25 cellular contexts compared by ENCODE assay signal in genomic region chr10:107806006-107806405, GRCh38.
"Had no signal": no experiment of that assay in that cellular context is flagged by ENCODE, and none has a peak within 500 bp of the region (broad histone marks: within the 10 kb centered on the region; RNA-seq: fewer than 3 reads in every experiment).

No MANE protein-coding gene starts in this region.

- H3K36me3 Mint-ChIP-seq: activated naive CD4-positive, alpha-beta T cell treated with anti-CD3 and anti-CD28 coated beads, Interleukin-2, amount 10 ng/mL, durations not matched to agents 7 days and 5 days; activated naive CD4-positive, alpha-beta T cell treated with anti-CD3 and anti-CD28 coated beads, Interleukin-2, amount 50 U/mL, for 72 hours; activated naive CD8-positive, alpha-beta T cell treated with anti-CD3 and anti-CD28 coated beads, Interleukin-2, amount 10 ng/mL, durations not matched to agents 7 days and 5 days; brain had no signal

- H3K27ac Mint-ChIP-seq: activated CD4-positive, alpha-beta memory T cell treated with anti-CD3 and anti-CD28 coated beads, Interleukin-2, amount 10 ng/mL, durations not matched to agents 7 days and 5 days; activated CD4-positive, alpha-beta T cell treated with anti-CD3 and anti-CD28 coated beads, Interleukin-2, amount 10 ng/mL, durations not matched to agents 7 days and 5 days; activated naive CD4-positive, alpha-beta T cell treated with anti-CD3 and anti-CD28 coated beads, Interleukin-2, amount 10 ng/mL, durations not matched to agents 7 days and 5 days; activated naive CD4-positive, alpha-beta T cell treated with anti-CD3 and anti-CD28 coated beads, Interleukin-2, amount 50 U/mL, for 72 hours; activated naive CD8-positive, alpha-beta T cell treated with anti-CD3 and anti-CD28 coated beads, Interleukin-2, amount 10 ng/mL, durations not matched to agents 7 days and 5 days; activated T-cell treated with anti-CD3 and anti-CD28 coated beads, Interleukin-2, amount 50 U/mL, for 24 hours; activated T-cell treated with anti-CD3 and anti-CD28 coated beads, Interleukin-2, amount 50 U/mL, for 72 hours; dendritic cell treated with granulocyte-macrophage colony-stimulating factor and Interleukin-4, amounts not matched to agents 40 ng/mL and 50 ng/mL, for 4 days; endodermal cell had no signal

- H3K27me3 ChIP-seq: ascending aorta had no signal

- H3K27me3 Mint-ChIP-seq: activated CD4-positive, alpha-beta memory T cell treated with anti-CD3 and anti-CD28 coated beads, Interleukin-2, amount 10 ng/mL, durations not matched to agents 7 days and 5 days; activated CD4-positive, alpha-beta T cell treated with anti-CD3 and anti-CD28 coated beads, Interleukin-2, amount 10 ng/mL, durations not matched to agents 7 days and 5 days; activated naive CD4-positive, alpha-beta T cell treated with anti-CD3 and anti-CD28 coated beads, Interleukin-2, amount 10 ng/mL, durations not matched to agents 7 days and 5 days; activated naive CD8-positive, alpha-beta T cell treated with anti-CD3 and anti-CD28 coated beads, Interleukin-2, amount 10 ng/mL, durations not matched to agents 7 days and 5 days; activated T-cell treated with anti-CD3 and anti-CD28 coated beads, Interleukin-2, amount 50 U/mL, for 24 hours; central memory CD8-positive, alpha-beta T cell; dendritic cell treated with granulocyte-macrophage colony-stimulating factor and Interleukin-4, amounts not matched to agents 40 ng/mL and 50 ng/mL, for 4 days had no signal

- ATAC-seq: activated naive CD4-positive, alpha-beta T cell treated with anti-CD3 and anti-CD28 coated beads, Interleukin-2, amount 50 U/mL, for 72 hours; activated T-cell treated with anti-CD3 and anti-CD28 coated beads, Interleukin-2, amount 50 U/mL, for 72 hours; esophagus mucosa had no signal

- H3K4me3 Mint-ChIP-seq: activated CD4-positive, alpha-beta memory T cell treated with anti-CD3 and anti-CD28 coated beads, Interleukin-2, amount 10 ng/mL, durations not matched to agents 7 days and 5 days; activated CD4-positive, alpha-beta T cell treated with anti-CD3 and anti-CD28 coated beads, Interleukin-2, amount 10 ng/mL, durations not matched to agents 7 days and 5 days; activated naive CD4-positive, alpha-beta T cell treated with anti-CD3 and anti-CD28 coated beads, Interleukin-2, amount 10 ng/mL, durations not matched to agents 7 days and 5 days; activated naive CD8-positive, alpha-beta T cell treated with anti-CD3 and anti-CD28 coated beads, Interleukin-2, amount 10 ng/mL, durations not matched to agents 7 days and 5 days; activated T-cell treated with anti-CD3 and anti-CD28 coated beads, Interleukin-2, amount 50 U/mL, for 24 hours; activated T-cell treated with anti-CD3 and anti-CD28 coated beads, Interleukin-2, amount 50 U/mL, for 72 hours; brain; central memory CD8-positive, alpha-beta T cell; dendritic cell treated with granulocyte-macrophage colony-stimulating factor and Interleukin-4, amounts not matched to agents 40 ng/mL and 50 ng/mL, for 4 days; endodermal cell had no signal

- H3K27ac ChIP-seq: ascending aorta, coronary artery, dorsolateral prefrontal cortex had no signal

- H3K36me3 ChIP-seq: ascending aorta had no signal

- H3K4me1 Mint-ChIP-seq: activated CD4-positive, alpha-beta memory T cell treated with anti-CD3 and anti-CD28 coated beads, Interleukin-2, amount 10 ng/mL, durations not matched to agents 7 days and 5 days; activated CD4-positive, alpha-beta T cell treated with anti-CD3 and anti-CD28 coated beads, Interleukin-2, amount 10 ng/mL, durations not matched to agents 7 days and 5 days; activated naive CD4-positive, alpha-beta T cell treated with anti-CD3 and anti-CD28 coated beads, Interleukin-2, amount 10 ng/mL, durations not matched to agents 7 days and 5 days; activated naive CD8-positive, alpha-beta T cell treated with anti-CD3 and anti-CD28 coated beads, Interleukin-2, amount 10 ng/mL, durations not matched to agents 7 days and 5 days; central memory CD8-positive, alpha-beta T cell had no signal

- DNase-seq: activated CD4-positive, alpha-beta memory T cell treated with anti-CD3 and anti-CD28 coated beads, Interleukin-2, amount 10 ng/mL, durations not matched to agents 7 days and 5 days; activated CD4-positive, alpha-beta T cell treated with anti-CD3 and anti-CD28 coated beads for 1 hour; activated CD4-positive, alpha-beta T cell treated with anti-CD3 and anti-CD28 coated beads for 4 hours; activated CD4-positive, alpha-beta T cell treated with anti-CD3 and anti-CD28 coated beads, Interleukin-2, amount 10 ng/mL, durations not matched to agents 7 days and 5 days; activated CD4-positive, alpha-beta T cell treated with anti-CD3 and anti-CD28 coated beads, Interleukin-2, amount 50 U/mL, for 4 hours; activated CD8-positive, alpha-beta memory T cell treated with anti-CD3 and anti-CD28 coated beads, Interleukin-2, amount 50 U/mL, for 48 hours; activated gamma-delta T cell; activated naive CD4-positive, alpha-beta T cell; activated naive CD4-positive, alpha-beta T cell treated with anti-CD3 and anti-CD28 coated beads, Interleukin-2, amount 10 ng/mL, durations not matched to agents 7 days and 5 days; activated naive CD8-positive, alpha-beta T cell treated with anti-CD3 and anti-CD28 coated beads, Interleukin-2, amount 10 ng/mL, durations not matched to agents 7 days and 5 days; activated T-cell treated with anti-CD3 and anti-CD28 coated beads for 4 hours; activated T-cell treated with anti-CD3 and anti-CD28 coated beads, Interleukin-2, amount 50 U/mL, for 24 hours; activated T-cell treated with anti-CD3 and anti-CD28 coated beads, Interleukin-2, amount 50 U/mL, for 72 hours; dorsolateral prefrontal cortex; effector memory CD4-positive, alpha-beta T cell; endodermal cell; foreskin fibroblast; T-helper 2 cell had no signal

- H3K4me1 ChIP-seq: ascending aorta had no signal

- H3K4me3 ChIP-seq: ascending aorta, coronary artery, dorsolateral prefrontal cortex had no signal

- H3K9me3 ChIP-seq: ascending aorta had no signal

- H3K9me3 Mint-ChIP-seq: brain; dendritic cell treated with granulocyte-macrophage colony-stimulating factor and Interleukin-4, amounts not matched to agents 40 ng/mL and 50 ng/mL, for 4 days had no signal
